Comparison of ENCODE assay signal across 8 cellular contexts in the genomic region with DNA sequence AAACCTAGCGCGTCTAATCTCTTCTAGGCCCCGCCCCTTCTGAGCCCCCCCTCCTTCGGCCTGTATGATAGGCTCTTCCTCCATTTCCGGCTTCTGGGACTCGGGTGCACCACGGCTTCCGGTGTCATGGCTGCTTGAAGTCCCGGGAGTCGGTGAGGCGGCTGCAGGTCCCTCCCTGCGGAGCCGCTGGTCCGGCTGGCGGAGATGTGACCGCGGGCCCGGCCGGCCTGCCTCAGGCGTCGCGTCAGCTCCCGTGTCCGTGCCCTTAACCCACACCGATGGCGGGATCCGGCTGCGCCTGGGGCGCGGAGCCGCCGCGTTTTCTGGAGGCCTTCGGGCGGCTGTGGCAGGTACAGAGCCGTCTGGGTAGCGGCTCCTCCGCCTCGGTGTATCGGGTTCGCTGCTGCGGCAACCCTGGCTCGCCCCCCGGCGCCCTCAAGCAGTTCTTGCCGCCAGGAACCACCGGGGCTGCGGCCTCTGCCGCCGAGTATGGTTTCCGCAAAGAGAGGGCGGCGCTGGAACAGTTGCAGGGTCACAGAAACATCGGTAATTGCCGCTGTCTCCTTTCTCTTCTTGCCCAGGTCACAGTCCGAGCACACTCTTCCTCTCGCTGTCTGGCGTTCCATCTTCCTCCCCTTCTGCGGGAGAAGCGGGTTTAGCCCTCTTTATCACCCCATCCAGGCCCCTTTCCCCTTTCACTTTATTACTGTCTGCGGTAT. TPM values are rescaled to one million over a fixed set of nuclear protein-coding genes. Genes with fewer than 3 reads are reported as not detected.
A peak's percentile ranks its signal among the peaks of the same experiment; 100 is the strongest.
DNase-seq lines count a peak whose midpoint lies in the region; ATAC-seq lines count a peak whose summit lies in the region.

A gene with protein sequence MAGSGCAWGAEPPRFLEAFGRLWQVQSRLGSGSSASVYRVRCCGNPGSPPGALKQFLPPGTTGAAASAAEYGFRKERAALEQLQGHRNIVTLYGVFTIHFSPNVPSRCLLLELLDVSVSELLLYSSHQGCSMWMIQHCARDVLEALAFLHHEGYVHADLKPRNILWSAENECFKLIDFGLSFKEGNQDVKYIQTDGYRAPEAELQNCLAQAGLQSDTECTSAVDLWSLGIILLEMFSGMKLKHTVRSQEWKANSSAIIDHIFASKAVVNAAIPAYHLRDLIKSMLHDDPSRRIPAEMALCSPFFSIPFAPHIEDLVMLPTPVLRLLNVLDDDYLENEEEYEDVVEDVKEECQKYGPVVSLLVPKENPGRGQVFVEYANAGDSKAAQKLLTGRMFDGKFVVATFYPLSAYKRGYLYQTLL (plus strand): TSS at position 96 of the 719 bp plus-strand sequence. CDS start 183 bp downstream, at position 279.

- peak within 1 kb of the TSS; percentile 98 for H3K4me2 ChIP-seq in mesendoderm (ENCODE audit: low read length)

- H3K27me3 ChIP-seq in HUES48 (ENCODE audit: control insufficient read depth, insufficient read depth, low read length) (no peaks in the 10 kb centered on the region), NT2/D1 (ENCODE audit: insufficient read depth, insufficient read length) (no peaks in the 10 kb centered on the region), endocrine pancreas (ENCODE audit: control insufficient read depth, insufficient read depth, low read length) (no peaks in the 10 kb centered on the region), mesendoderm (ENCODE audit: insufficient read depth, low read length, poor library complexity) (no peaks in the 10 kb centered on the region)

- peaks cover 12% of the 10 kb centered on the region; the same call in 1 of the 2 replicates for H3K4me1 ChIP-seq in HUES48 (ENCODE audit: control insufficient read depth, insufficient read depth, low read length)
- no peaks in the 10 kb centered on the region for H3K4me1 ChIP-seq in NT2/D1 (ENCODE audit: insufficient read depth, insufficient read length)
- peaks cover 6% of the 10 kb centered on the region for H3K4me1 ChIP-seq in endocrine pancreas (ENCODE audit: control insufficient read depth, insufficient read depth, low read length)
- H3K4me1 ChIP-seq in mesendoderm (ENCODE audit: control insufficient read depth, low read depth, low read length), result peaks cover 2% of the 10 kb centered on the region

- no peaks in the 10 kb centered on the region for H3K27me3 Mint-ChIP-seq in activated CD8-positive, alpha-beta memory T cell treated with anti-CD3 and anti-CD28 coated beads, Interleukin-2, amount 10 ng/mL, durations not matched to agents 7 days and 5 days

- H3K18ac ChIP-seq in mesendoderm (ENCODE audit: low read length), result peak within 1 kb of the TSS; percentile 98

- peak within 1 kb of the TSS; percentile 100 for H4K8ac ChIP-seq in mesendoderm (ENCODE audit: low read depth, low read length)

- H2BK5ac ChIP-seq in mesendoderm (ENCODE audit: low read length), result no peak within 1 kb of the TSS

- H3K4me1 Mint-ChIP-seq in activated CD8-positive, alpha-beta memory T cell treated with anti-CD3 and anti-CD28 coated beads, Interleukin-2, amount 10 ng/mL, durations not matched to agents 7 days and 5 days, result peaks cover 35% of the 10 kb centered on the region

- H2BK120ac ChIP-seq in mesendoderm (ENCODE audit: low read depth, low read length), result peak within 1 kb of the TSS; percentile 12

- H3K79me1 ChIP-seq in mesendoderm (ENCODE audit: low read length), result peaks cover 7% of the 10 kb centered on the region

- H3K9ac ChIP-seq in HUES48 (ENCODE audit: low read depth, low read length), result peak within 1 kb of the TSS; percentile 92
- H3K9ac ChIP-seq in NT2/D1 (ENCODE audit: insufficient read length, low read depth), result peak within 1 kb of the TSS; percentile 99
- H3K9ac ChIP-seq in endocrine pancreas (ENCODE audit: control insufficient read depth, insufficient read depth, low read length), result peak within 1 kb of the TSS; percentile 82
- peak within 1 kb of the TSS; percentile 96 for H3K9ac ChIP-seq in mesendoderm (ENCODE audit: low read length)

- H3K36me3 Mint-ChIP-seq in activated CD8-positive, alpha-beta memory T cell treated with anti-CD3 and anti-CD28 coated beads, Interleukin-2, amount 10 ng/mL, durations not matched to agents 7 days and 5 days, result peaks cover 21% of the 10 kb centered on the region

- peak within 1 kb of the TSS; percentile 98 for H3K56ac ChIP-seq in mesendoderm (ENCODE audit: low read length)

- H2BK15ac ChIP-seq in mesendoderm (replicated peaks; ENCODE audit: low read depth), result no peak within 1 kb of the TSS

- CTCF ChIA-PET in activated CD8-positive, alpha-beta memory T cell treated with anti-CD3 and anti-CD28 coated beads, Interleukin-2, amount 10 ng/mL, durations not matched to agents 7 days and 5 days (lab: Charles Lee), result interaction anchor here (1.3 kb wide), 1 partner anchor 16 kb away, joined by 3 read pairs; no protein-coding TSS in a partner anchor

- H4K5ac ChIP-seq in mesendoderm (ENCODE audit: low read length), result no peak within 1 kb of the TSS

- peak within 1 kb of the TSS; percentile 50 for H3K23ac ChIP-seq in mesendoderm (ENCODE audit: low read length)

- in situ Hi-C loops in Caki2 (cut with HindIII; ENCODE audit: low pct_unique_long_range_greater_than_20kb, low sequenced_read_pairs), result no loop called here

- WGBS in mesendoderm (ENCODE audit: extremely low coverage, insufficient coverage, low lambda C conversion rate), result no CpG with 5 or more reads among the region's 61 CpGs

- H2AK5ac ChIP-seq in mesendoderm (ENCODE audit: low read length), result no peak within 1 kb of the TSS

- DNase-seq in Caki2 (ENCODE audit: low read depth), result peak; percentile 84
- DNase-seq in NT2/D1 (ENCODE audit: low read depth, low spot score), result peak; percentile 92
- peak; percentile 95 for DNase-seq in activated CD8-positive, alpha-beta memory T cell treated with anti-CD3 and anti-CD28 coated beads, Interleukin-2, amount 10 ng/mL, durations not matched to agents 7 days and 5 days
- DNase-seq in mesendoderm, result peak; percentile 96
- peak; percentile 80 for DNase-seq in stimulated activated CD8-positive, alpha-beta memory T cell treated with anti-CD3 and anti-CD28 coated beads, Interleukin-12 subunit alpha, Interleukin-12 subunit beta, amount 100 ng/mL, for 4 hours (ENCODE audit: low read depth)

- H3K27ac Mint-ChIP-seq in activated CD8-positive, alpha-beta memory T cell treated with anti-CD3 and anti-CD28 coated beads, Interleukin-2, amount 10 ng/mL, durations not matched to agents 7 days and 5 days, result peak within 1 kb of the TSS; percentile 93

- peak within 1 kb of the TSS; percentile 82 for H3K27ac ChIP-seq in HUES48 (ENCODE audit: low read depth, low read length)
- H3K27ac ChIP-seq in mesendoderm (ENCODE audit: low read depth, low read length), result peak within 1 kb of the TSS; percentile 66

- H3K4me3 ChIP-seq in HUES48 (ENCODE audit: low read depth, low read length), result peak within 1 kb of the TSS; percentile 93
- H3K4me3 ChIP-seq in NT2/D1 (ENCODE audit: insufficient read length, low read depth), result peak within 1 kb of the TSS; percentile 97
- H3K4me3 ChIP-seq in endocrine pancreas (ENCODE audit: control insufficient read depth, insufficient read depth, low read length), result peak within 1 kb of the TSS; percentile 87
- H3K4me3 ChIP-seq in mesendoderm (ENCODE audit: low read length), result peak within 1 kb of the TSS; percentile 98

- H3K79me2 ChIP-seq in mesendoderm (ENCODE audit: control insufficient read depth, insufficient read depth, low read length), result peaks cover 17% of the 10 kb centered on the region

- H3K9me3 Mint-ChIP-seq in activated CD8-positive, alpha-beta memory T cell treated with anti-CD3 and anti-CD28 coated beads, Interleukin-2, amount 10 ng/mL, durations not matched to agents 7 days and 5 days (ENCODE audit: low read depth), result no peaks in the 10 kb centered on the region

- H3K36me3 ChIP-seq in HUES48 (ENCODE audit: control insufficient read depth, insufficient read depth, low read length) (peaks cover 32% of the 10 kb centered on the region), NT2/D1 (ENCODE audit: insufficient read depth, insufficient read length, low read length) (peaks cover 38% of the 10 kb centered on the region), endocrine pancreas (ENCODE audit: control insufficient read depth, insufficient read depth, low read length) (no peaks in the 10 kb centered on the region), mesendoderm (ENCODE audit: control insufficient read depth, insufficient read depth, low read length) (no peaks in the 10 kb centered on the region)

- H3K9me3 ChIP-seq in HUES48 (ENCODE audit: control insufficient read depth, insufficient read depth, low read length) (no peaks in the 10 kb centered on the region), NT2/D1 (ENCODE audit: insufficient read depth, low read length) (no peaks in the 10 kb centered on the region), endocrine pancreas (ENCODE audit: control insufficient read depth, low read length) (no peaks in the 10 kb centered on the region)

- peak within 1 kb of the TSS; percentile 92 for H3K4ac ChIP-seq in mesendoderm (ENCODE audit: low read depth, low read length)

- H3K4me3 Mint-ChIP-seq in activated CD8-positive, alpha-beta memory T cell treated with anti-CD3 and anti-CD28 coated beads, Interleukin-2, amount 10 ng/mL, durations not matched to agents 7 days and 5 days, result peak within 1 kb of the TSS; percentile 95

- peak; percentile 97 for ATAC-seq in GM21423 (IDR thresholded peaks at IDR 0.05; ENCODE audit: unreplicated experiment)
- peak; percentile 98 for ATAC-seq in activated CD8-positive, alpha-beta memory T cell treated with anti-CD3 and anti-CD28 coated beads, Interleukin-2, amount 10 ng/mL, durations not matched to agents 7 days and 5 days

RNA-seq across cellular contexts. Expression of the gene that starts here (rescaled TPM):
- total RNA-seq in Caki2 (2014; rRNA removed; shearing (Covaris generic); ENCODE audit: low replicate concordance), result 25.3 and 33.6 TPM in 2 replicates
- 10 to 100 TPM; 51.5 to 62.0 TPM for total RNA-seq in activated CD8-positive, alpha-beta memory T cell treated with anti-CD3 and anti-CD28 coated beads, Interleukin-2, amount 10 ng/mL, durations not matched to agents 7 days and 5 days
- polyA plus RNA-seq in mesendoderm (2013, experiment 1 of 2), result 8.2 TPM
- polyA plus RNA-seq in mesendoderm (2013, experiment 2 of 2), result 8.1 TPM

Comparison
In these comparisons a context has a peak if more than half of its experiments do, and no peak if none do; other contexts are left out.
1. Peak in every context shown above with its lines: DNase-seq, ATAC-seq, H3K4me3 ChIP-seq and H3K27ac ChIP-seq.